Comparison of ENCODE assay signal across 11 cellular contexts in the genomic region with DNA sequence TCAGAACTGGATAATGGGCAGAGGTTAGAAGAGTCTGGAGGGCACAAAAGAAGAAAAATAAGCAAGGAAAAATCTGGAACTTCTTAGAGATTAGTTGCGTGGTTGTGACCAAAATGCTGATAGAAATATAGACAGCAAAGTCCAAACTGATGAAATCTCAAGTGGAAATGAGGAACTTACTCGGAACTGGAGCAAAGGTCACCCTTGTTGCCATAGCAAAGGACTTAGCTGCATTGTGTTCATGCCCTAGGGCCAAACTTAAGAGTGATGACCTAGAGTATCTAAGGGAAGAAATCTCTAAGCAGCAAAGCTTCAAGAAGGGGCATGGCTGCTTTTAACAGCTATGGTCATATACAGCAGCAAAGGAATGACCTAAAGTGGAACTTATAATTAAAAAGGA.
A peak's percentile ranks its signal among the peaks of the same experiment; 100 is the strongest.
DNase-seq lines count a peak whose midpoint lies in the region; ATAC-seq and TF ChIP-seq lines count a peak whose summit lies in the region.
"Had no signal": no experiment of that assay in that cellular context is flagged by ENCODE, and none has a peak within 500 bp of the region (broad histone marks: within the 10 kb centered on the region; RNA-seq: fewer than 3 reads in every experiment).

No MANE protein-coding gene starts in this region.

- H3K27me3 Mint-ChIP-seq in dendritic cell treated with granulocyte-macrophage colony-stimulating factor and Interleukin-4, amounts not matched to agents 40 ng/mL and 50 ng/mL, for 4 days: no peaks in the 10 kb centered on the region
- no peaks in the 10 kb centered on the region for H3K27me3 Mint-ChIP-seq in T-helper 2 cell treated with Interferon-gamma antibody and Interleukin-4, amounts not matched to agents 5 μg/mL and 100 μg/mL, for 36 hours (ENCODE audit: low read depth)

- ATAC-seq in mucosa of descending colon (peak; percentile 85), HG02763 (IDR thresholded peaks at IDR 0.05; ENCODE audit: unreplicated experiment) (no peak)

- no peak overlapping the region for H3K4me3 Mint-ChIP-seq in dendritic cell treated with granulocyte-macrophage colony-stimulating factor and Interleukin-4, amounts not matched to agents 40 ng/mL and 50 ng/mL, for 4 days
- H3K4me3 Mint-ChIP-seq in T-helper 2 cell treated with Interferon-gamma antibody and Interleukin-4, amounts not matched to agents 5 μg/mL and 100 μg/mL, for 36 hours: no peak overlapping the region

- H3K4me1 ChIP-seq in mucosa of descending colon (ENCODE audit: low read depth) (no peaks in the 10 kb centered on the region), BE2C (peaks cover 2% of the 10 kb centered on the region)

- intact Hi-C loops in dendritic cell treated with granulocyte-macrophage colony-stimulating factor and Interleukin-4, amounts not matched to agents 40 ng/mL and 50 ng/mL, for 4 days (cut with micrococcal nuclease): no loop called here
- intact Hi-C loops in mucosa of descending colon (cut with DNase I, micrococcal nuclease): no loop called here
- intact Hi-C loops in dorsolateral prefrontal cortex (cut with DNase I): no loop called here

- H3K36me3 ChIP-seq in mucosa of descending colon (ENCODE audit: low read depth) (no peaks in the 10 kb centered on the region), BE2C (no peaks in the 10 kb centered on the region)

- H3K27ac Mint-ChIP-seq in dendritic cell treated with granulocyte-macrophage colony-stimulating factor and Interleukin-4, amounts not matched to agents 40 ng/mL and 50 ng/mL, for 4 days: peak overlapping the region; percentile 74
- no peak overlapping the region for H3K27ac Mint-ChIP-seq in T-helper 2 cell treated with Interferon-gamma antibody and Interleukin-4, amounts not matched to agents 5 μg/mL and 100 μg/mL, for 36 hours

- H3K4me3 ChIP-seq in mucosa of descending colon (no peak overlapping the region), BE2C (ENCODE audit: low read depth, low read length) (no peak overlapping the region), dorsolateral prefrontal cortex (no peak overlapping the region)

- no peak for TF ChIP-seq CTCF in mucosa of descending colon (IDR thresholded peaks at IDR 0.05)
- no peak for TF ChIP-seq CTCF in BE2C (IDR thresholded peaks at IDR 0.05; ENCODE audit: low read depth, low read length)
- no peak for TF ChIP-seq CTCF in dorsolateral prefrontal cortex (IDR thresholded peaks at IDR 0.05 in 54 of 56, conservative IDR thresholded peaks at IDR 0.05 in 2 of 56; ENCODE audit: low read depth in 1 of 56, partially characterized antibody in 56 of 56)

- no peaks in the 10 kb centered on the region for H3K9me3 ChIP-seq in mucosa of descending colon
- no peaks in the 10 kb centered on the region for H3K9me3 ChIP-seq in BE2C

- DNase-seq in EH (ENCODE audit: low read depth) (peak; percentile 80), NOMO-1 treated with dmso at 0.1 percent for 144 hours (lab: John Stamatoyannopoulos, UW; ENCODE audit: unreplicated experiment) (peak; percentile 70), mucosa of descending colon (peak in 1 of 3 donors; percentile 42), BE2C (no peak), dorsolateral prefrontal cortex (no peak)
- DNase-seq in T-helper 2 cell treated with Interferon-gamma antibody and Interleukin-4, amounts not matched to agents 5 μg/mL and 100 μg/mL, for 36 hours (ENCODE audit: low spot score): no peak
- DNase-seq: activated naive CD4-positive, alpha-beta T cell treated with Interleukin-2 at 50 U/mL for 16 hours; DND-41; NCI-H774 had no signal

- H3K9me3 Mint-ChIP-seq in dendritic cell treated with granulocyte-macrophage colony-stimulating factor and Interleukin-4, amounts not matched to agents 40 ng/mL and 50 ng/mL, for 4 days: peaks cover 25% of the 10 kb centered on the region
- H3K9me3 Mint-ChIP-seq in T-helper 2 cell treated with Interferon-gamma antibody and Interleukin-4, amounts not matched to agents 5 μg/mL and 100 μg/mL, for 36 hours: peaks cover 4% of the 10 kb centered on the region

- H3K27me3 ChIP-seq in BE2C (no peaks in the 10 kb centered on the region), dorsolateral prefrontal cortex (no peaks in the 10 kb centered on the region)

- H3K27ac ChIP-seq in dorsolateral prefrontal cortex: no peak overlapping the region

- H3K36me3 Mint-ChIP-seq in dendritic cell treated with granulocyte-macrophage colony-stimulating factor and Interleukin-4, amounts not matched to agents 40 ng/mL and 50 ng/mL, for 4 days (ENCODE audit: low read depth): no peaks in the 10 kb centered on the region
- H3K36me3 Mint-ChIP-seq in T-helper 2 cell treated with Interferon-gamma antibody and Interleukin-4, amounts not matched to agents 5 μg/mL and 100 μg/mL, for 36 hours (ENCODE audit: low read depth): no peaks in the 10 kb centered on the region

- peaks cover 19% of the 10 kb centered on the region for H3K4me1 Mint-ChIP-seq in dendritic cell treated with granulocyte-macrophage colony-stimulating factor and Interleukin-4, amounts not matched to agents 40 ng/mL and 50 ng/mL, for 4 days (ENCODE audit: low read depth)
- H3K4me1 Mint-ChIP-seq in T-helper 2 cell treated with Interferon-gamma antibody and Interleukin-4, amounts not matched to agents 5 μg/mL and 100 μg/mL, for 36 hours (ENCODE audit: low read depth): no peaks in the 10 kb centered on the region

Comparison
In these comparisons a context has a peak if more than half of its experiments do, and no peak if none do; other contexts are left out.
1. DNase-seq: peak in EH (single experiment) and NOMO-1 treated with dmso at 0.1 percent for 144 hours (single experiment); none in BE2C (single experiment), T-helper 2 cell treated with Interferon-gamma antibody and Interleukin-4, amounts not matched to agents 5 μg/mL and 100 μg/mL, for 36 hours (single experiment) and dorsolateral prefrontal cortex (0 of 10).